13 cellular contexts compared by ENCODE assay signal in the genomic region with DNA sequence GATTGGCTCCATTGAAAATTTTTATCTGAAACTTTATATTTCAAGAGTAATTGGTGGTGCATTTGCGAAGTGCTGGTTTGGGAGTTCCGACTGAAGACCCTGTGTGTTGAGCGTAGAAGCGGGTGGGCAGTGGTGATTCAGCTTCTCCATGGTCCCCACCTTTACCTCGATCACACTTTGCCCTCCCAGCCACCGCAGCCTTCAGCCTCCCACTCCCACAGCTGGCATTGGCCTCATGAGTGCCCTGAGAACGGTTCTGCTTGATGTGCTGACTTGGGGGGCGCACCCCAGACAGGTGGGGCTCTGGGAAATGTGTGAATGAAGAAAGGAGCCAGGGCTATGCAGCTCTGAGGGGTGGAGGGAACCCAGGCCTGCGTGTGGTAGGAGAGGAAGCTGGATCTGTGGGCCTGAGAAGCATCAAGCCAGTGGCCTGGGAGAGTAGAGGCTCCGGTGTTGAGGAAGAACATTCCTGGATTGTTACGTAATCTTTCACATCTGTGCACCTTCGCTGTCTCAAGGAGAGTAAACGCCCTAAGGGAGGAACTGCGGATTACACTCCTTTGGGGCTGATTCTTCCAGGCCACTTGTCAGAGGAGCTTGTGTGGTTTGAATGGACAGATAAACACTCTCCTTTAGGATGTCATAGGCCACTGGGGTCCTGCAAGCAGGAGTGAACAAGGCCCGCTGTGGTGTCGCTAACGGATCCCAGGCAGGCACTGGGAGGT.
A peak's percentile ranks its signal among the peaks of the same experiment; 100 is the strongest.
DNase-seq lines count a peak whose midpoint lies in the region; ATAC-seq, FAIRE-seq and TF ChIP-seq lines count a peak whose summit lies in the region.
"Had no signal": no experiment of that assay in that cellular context is flagged by ENCODE, and none has a peak within 500 bp of the region (broad histone marks: within the 10 kb centered on the region; RNA-seq: fewer than 3 reads in every experiment).

No MANE protein-coding gene starts in this region.

- H3K36me3 ChIP-seq in ACC112 (ENCODE audit: insufficient read depth, low read length) (0 out of 2 replicates have a peak, but pooled peaks cover 5% of the 10 kb centered on the region), astrocyte (ENCODE audit: insufficient read depth, low read length) (no peaks in the 10 kb centered on the region), left lung (no peaks in the 10 kb centered on the region)
- H3K36me3 ChIP-seq: adrenal gland had no signal

- H3K79me2 ChIP-seq in ACC112 (ENCODE audit: control insufficient read depth, insufficient read depth, low read length, unreplicated experiment) (no peaks in the 10 kb centered on the region), astrocyte (ENCODE audit: insufficient read depth, low read length) (no peaks in the 10 kb centered on the region)

- H3K36me3 Mint-ChIP-seq in astrocyte (ENCODE audit: low read depth, unreplicated experiment): no peaks in the 10 kb centered on the region

- H3K27ac ChIP-seq in ACC112 (ENCODE audit: low read depth, low read length) (peak overlapping the region; percentile 61), astrocyte (ENCODE audit: low read depth, low read length) (peak overlapping the region; percentile 64), left lung (no peak overlapping the region)

- H3K9me3 Mint-ChIP-seq in astrocyte (ENCODE audit: unreplicated experiment): no peaks in the 10 kb centered on the region
- H3K9me3 Mint-ChIP-seq: effector memory CD8-positive, alpha-beta T cell had no signal

- H3K27me3 Mint-ChIP-seq in astrocyte (ENCODE audit: low read depth, unreplicated experiment): peaks cover 4% of the 10 kb centered on the region

- H3K27ac Mint-ChIP-seq in astrocyte (ENCODE audit: unreplicated experiment): peak overlapping the region; percentile 81

- H4K20me1 ChIP-seq in astrocyte (ENCODE audit: insufficient read depth, low read length): no peaks in the 10 kb centered on the region

- peak overlapping the region; percentile 57 for H3K4me2 ChIP-seq in astrocyte (ENCODE audit: low read length)

- H3K9me3 ChIP-seq in astrocyte (ENCODE audit: insufficient read depth, low read depth, low read length): no peaks in the 10 kb centered on the region
- H3K9me3 ChIP-seq in left lung: peaks cover 0 to 2% of the 10 kb centered on the region in 2 donors
- H3K9me3 ChIP-seq: adrenal gland had no signal

- H3K9ac ChIP-seq in astrocyte (ENCODE audit: low read length): peak overlapping the region; percentile 47

- H3K27me3 ChIP-seq in ACC112 (ENCODE audit: insufficient read depth, low read length): no peaks in the 10 kb centered on the region
- H3K27me3 ChIP-seq in astrocyte (ENCODE audit: insufficient read depth, low read length): no peaks in the 10 kb centered on the region
- no peaks in the 10 kb centered on the region for H3K27me3 ChIP-seq in left lung
- H3K27me3 ChIP-seq: adrenal gland had no signal

- no peak overlapping the region for H2AFZ ChIP-seq in ACC112 (ENCODE audit: low read length, unreplicated experiment)
- no peak overlapping the region for H2AFZ ChIP-seq in astrocyte (ENCODE audit: low read depth, low read length)

- ATAC-seq in left lung (peak; percentile 29), HG03469 (IDR thresholded peaks at IDR 0.05; ENCODE audit: unreplicated experiment) (no peak), HG02571 (IDR thresholded peaks at IDR 0.05; ENCODE audit: unreplicated experiment) (no peak), GM21360 (IDR thresholded peaks at IDR 0.05; ENCODE audit: unreplicated experiment) (no peak), GM18867 (IDR thresholded peaks at IDR 0.05; ENCODE audit: unreplicated experiment) (no peak)
- ATAC-seq: effector memory CD8-positive, alpha-beta T cell had no signal

- no peak for FAIRE-seq in astrocyte (lab: Jason Lieb, UNC)
- FAIRE-seq: TTC549 had no signal

- H3K4me1 ChIP-seq in ACC112 (ENCODE audit: control insufficient read depth, insufficient read depth, low read length, unreplicated experiment) (peaks cover 50% of the 10 kb centered on the region), astrocyte (ENCODE audit: insufficient read depth, low read length) (peaks cover 20% of the 10 kb centered on the region), left lung (no peaks in the 10 kb centered on the region)

- H3K4me1 Mint-ChIP-seq in astrocyte (ENCODE audit: low read depth, unreplicated experiment): peaks cover 27% of the 10 kb centered on the region

- intact Hi-C loops in left lung (cut with DNase I): no loop called here

- no peak overlapping the region for H3K4me3 ChIP-seq in ACC112 (ENCODE audit: low read depth, low read length)
- H3K4me3 ChIP-seq in astrocyte (ENCODE audit: insufficient read depth, low read depth, low read length): no peak overlapping the region
- no peak overlapping the region for H3K4me3 ChIP-seq in left lung
- H3K4me3 ChIP-seq: adrenal gland had no signal

- no peak overlapping the region for H3K4me3 Mint-ChIP-seq in astrocyte (ENCODE audit: unreplicated experiment)
- H3K4me3 Mint-ChIP-seq: effector memory CD8-positive, alpha-beta T cell had no signal

- TF ChIP-seq CTCF in astrocyte (IDR thresholded peaks at IDR 0.05; ENCODE audit: insufficient read depth, low read depth, low read length) (no peak), left lung (IDR thresholded peaks at IDR 0.05) (no peak)

- DNase-seq in HPDE6-E6E7 (ENCODE audit: extremely low spot score) (peak; percentile 67), astrocyte (ENCODE audit: low read depth) (peak; percentile 59), left lung (no peak)
- DNase-seq: C1 segment of cervical spinal cord; effector memory CD8-positive, alpha-beta T cell; NCI-H2081 had no signal

Comparison
In these comparisons a context has a peak if more than half of its experiments do, and no peak if none do; other contexts are left out.
1. H3K27ac ChIP-seq: peak in ACC112 (single experiment) and astrocyte (single experiment); none in left lung (0 of 2).
2. DNase-seq: peak in HPDE6-E6E7 (single experiment) and astrocyte (single experiment); none in left lung (0 of 2).